11 cellular contexts compared by ENCODE assay signal in genomic region chr21:17463441-17463840, GRCh38. TPM values are rescaled to one million over a fixed set of nuclear protein-coding genes. Genes with fewer than 3 reads are reported as not detected.
DNase-seq lines count a peak whose midpoint lies in the region; ATAC-seq and TF ChIP-seq lines count a peak whose summit lies in the region.
"Had no signal": no experiment of that assay in that cellular context is flagged by ENCODE, and none has a peak within 500 bp of the region (broad histone marks: within the 10 kb centered on the region; RNA-seq: fewer than 3 reads in every experiment).

No MANE protein-coding gene starts in this region.

- no peak overlapping the region for H2AFZ ChIP-seq in mammary epithelial cell (ENCODE audit: low read depth, low read length)

- H3K36me3 Mint-ChIP-seq in activated T-cell treated with anti-CD3 and anti-CD28 coated beads, Interleukin-2, amount 50 U/mL, for 4 hours (ENCODE audit: insufficient read depth) = no peaks in the 10 kb centered on the region
- H3K36me3 Mint-ChIP-seq: memory B cell had no signal

- ATAC-seq in HG03469 (IDR thresholded peaks at IDR 0.05; ENCODE audit: unreplicated experiment) = peak; percentile 68
- no peak for ATAC-seq in activated T-cell treated with anti-CD3 and anti-CD28 coated beads, Interleukin-2, amount 50 U/mL, for 4 hours

- H3K79me2 ChIP-seq in mammary epithelial cell (ENCODE audit: insufficient read depth, low read length) = no peaks in the 10 kb centered on the region

- H3K4me3 ChIP-seq in mammary epithelial cell (replicated peaks in 1 of 3; ENCODE audit: insufficient read depth in 1 of 3, low read depth in 2 of 3, low read length in 3 of 3) = no peak overlapping the region
- H3K4me3 ChIP-seq in liver (ENCODE audit: low read depth in 1 of 3, low read length in 3 of 3) = no peak overlapping the region

- H3K27ac ChIP-seq in mammary epithelial cell (ENCODE audit: insufficient read depth, low read depth, low read length) (no peak overlapping the region), liver (ENCODE audit: low read depth in 1 of 2, low read length in 2 of 2) (peak overlapping the region; percentile 77 to 91)

- in situ Hi-C loops in mammary epithelial cell (cut with MboI; ENCODE audit: low sequenced_read_pairs in 2 of 2) = no loop called here

- intact Hi-C loops in mammary epithelial cell (cut with micrococcal nuclease) = no loop called here

- TF ChIP-seq RAD21 in liver (IDR thresholded peaks at IDR 0.05) = no peak

- H3K4me1 Mint-ChIP-seq in activated T-cell treated with anti-CD3 and anti-CD28 coated beads, Interleukin-2, amount 50 U/mL, for 4 hours (ENCODE audit: low read depth) = no peaks in the 10 kb centered on the region
- H3K4me1 Mint-ChIP-seq: memory B cell had no signal

- H3K9me3 ChIP-seq in mammary epithelial cell (replicated peaks; ENCODE audit: insufficient read depth, low read length) = no peaks in the 10 kb centered on the region
- no peaks in the 10 kb centered on the region for H3K9me3 ChIP-seq in liver (ENCODE audit: control insufficient read depth in 4 of 4, low read length in 3 of 4)

- dilution Hi-C loops in mammary epithelial cell (cut with HindIII; ENCODE audit: low sequenced_read_pairs) = no loop called here

- H3K4me3 Mint-ChIP-seq in activated T-cell treated with anti-CD3 and anti-CD28 coated beads, Interleukin-2, amount 50 U/mL, for 4 hours = no peak overlapping the region
- H3K4me3 Mint-ChIP-seq: memory B cell had no signal

- no peak overlapping the region for H3K4me2 ChIP-seq in mammary epithelial cell (ENCODE audit: insufficient read depth, low read depth, low read length)

- no peaks in the 10 kb centered on the region for H3K27me3 ChIP-seq in mammary epithelial cell (ENCODE audit: insufficient read depth, low read length)
- H3K27me3 ChIP-seq in liver (ENCODE audit: control insufficient read depth in 4 of 4, insufficient read depth in 4 of 4, low read length in 3 of 4) = no peaks in the 10 kb centered on the region

- H3K9ac ChIP-seq in mammary epithelial cell (ENCODE audit: insufficient read depth, low read length) = no peak overlapping the region
- peak overlapping the region; percentile 42 to 58 for H3K9ac ChIP-seq in liver (ENCODE audit: low read depth in 1 of 2, low read length in 2 of 2)

- TF ChIP-seq CTCF in mammary epithelial cell (conservative IDR thresholded peaks at IDR 0.05 in 1 of 2, IDR thresholded peaks at IDR 0.05 in 1 of 2; ENCODE audit: extremely low read depth in 1 of 2, insufficient read depth in 1 of 2, low read depth in 1 of 2, low read length in 2 of 2) (no peak), liver (IDR thresholded peaks at IDR 0.05; ENCODE audit: low read depth, low read length, missing input control) (no peak)

- BruUV-seq in mammary epithelial cell (replicated peaks; lab: Mats Ljungman, UMichigan) = no TSS peak

- H3K36me3 ChIP-seq in mammary epithelial cell (ENCODE audit: insufficient read depth, low read length) = no peaks in the 10 kb centered on the region
- no peaks in the 10 kb centered on the region for H3K36me3 ChIP-seq in liver (ENCODE audit: control insufficient read depth in 4 of 4, insufficient read depth in 3 of 4, low read depth in 1 of 4, low read length in 3 of 4)

- H3K4me1 ChIP-seq in mammary epithelial cell (ENCODE audit: insufficient read depth, low read length) = peaks cover 13% of the 10 kb centered on the region
- peaks cover 0 to 29% (median 10%) of the 10 kb centered on the region in 4 donors for H3K4me1 ChIP-seq in liver (ENCODE audit: control insufficient read depth in 4 of 4, insufficient read depth in 4 of 4, low read length in 3 of 4)

- H3K27me3 Mint-ChIP-seq in activated T-cell treated with anti-CD3 and anti-CD28 coated beads, Interleukin-2, amount 50 U/mL, for 4 hours (ENCODE audit: low read depth) = peaks cover 2% of the 10 kb centered on the region
- H3K27me3 Mint-ChIP-seq: memory B cell had no signal

- 20% methylated on average over 4 of the region's 4 CpGs for WGBS in mammary epithelial cell (ENCODE audit: low coverage, missing lambda C conversion rate)
- WGBS in liver = 78% methylated on average over 4 of the region's 4 CpGs

- CTCF ChIA-PET in mammary epithelial cell (lab: Charles Lee; ENCODE audit: low non-redundant PET) = no interaction called here

- no peaks in the 10 kb centered on the region for H4K20me1 ChIP-seq in mammary epithelial cell (ENCODE audit: insufficient read depth, low read length)

- DNase-seq in AG08395 (ENCODE audit: low spot score) = peak; percentile 91
- peak; percentile 71 for DNase-seq in mammary epithelial cell
- DNase-seq in activated T-cell treated with anti-CD3 and anti-CD28 coated beads, Interleukin-2, amount 50 U/mL, for 4 hours = no peak
- DNase-seq in NCI-H774 (lab: John Stamatoyannopoulos, UW) = no peak
- no peak for DNase-seq in activated CD4-positive, alpha-beta T cell treated with anti-CD3 and anti-CD28 coated beads, Interleukin-2, amount 50 U/mL, for 48 hours
- no peak for DNase-seq in NK-92 (lab: John Stamatoyannopoulos, UW; ENCODE audit: unreplicated experiment)
- DNase-seq: dermis blood vessel endothelial cell; stimulated activated CD4-positive, alpha-beta T cell treated with anti-CD3 and anti-CD28 coated beads, Interleukin-2, amount 100 ng/mL, for 48 hours had no signal

- H3K9me3 Mint-ChIP-seq in activated T-cell treated with anti-CD3 and anti-CD28 coated beads, Interleukin-2, amount 50 U/mL, for 4 hours = no peaks in the 10 kb centered on the region
- H3K9me3 Mint-ChIP-seq: memory B cell had no signal

TF ChIP-seq in liver, 16 proteins besides CTCF, POLR2A, EP300 and RAD21:
- no peak for TF ChIP-seq TAF1 (conservative IDR thresholded peaks at IDR 0.05)
- TF ChIP-seq JUND (IDR thresholded peaks at IDR 0.05) = no peak
- TF ChIP-seq ZBTB33 (IDR thresholded peaks at IDR 0.05) = no peak

RNA-seq across cellular contexts. Expression of gene CXADR, which starts 49.4 kb away (rescaled TPM):
- total RNA-seq in mammary epithelial cell (10 to 100 TPM in 1 of 2 donors, 1 to 10 TPM in 1; 8.6 to 48.0 TPM), liver (10 to 100 TPM; 26.8 to 46.4 TPM)
- polyA plus RNA-seq in mammary epithelial cell (10.1 TPM), liver (10 to 100 TPM in 1 of 2 donors, 1 to 10 TPM in 1; 8.5 to 26.3 TPM)
- polyA minus RNA-seq in mammary epithelial cell = 21.6 TPM
- total RNA-seq in activated T-cell treated with anti-CD3 and anti-CD28 coated beads, Interleukin-2, amount 50 U/mL, for 4 hours = under 1 TPM; 0.30 to 0.66 (median 0.63) TPM

Comparison
In these comparisons a context has a peak if more than half of its experiments do, and no peak if none do; other contexts are left out.
1. DNase-seq: peak in AG08395 (single experiment) and mammary epithelial cell (single experiment); none in activated T-cell treated with anti-CD3 and anti-CD28 coated beads, Interleukin-2, amount 50 U/mL, for 4 hours (single experiment), NCI-H774 (single experiment), activated CD4-positive, alpha-beta T cell treated with anti-CD3 and anti-CD28 coated beads, Interleukin-2, amount 50 U/mL, for 48 hours (0 of 2) and NK-92 (single experiment).
2. RNA of gene CXADR, which starts 49.4 kb away (total RNA-seq): 8.6 to 48.0 TPM in mammary epithelial cell and 26.8 to 46.4 TPM in liver; 0.30 to 0.66 TPM in activated T-cell treated with anti-CD3 and anti-CD28 coated beads, Interleukin-2, amount 50 U/mL, for 4 hours; every median in the first group is over 4 times any median in the second.